Comparison of ENCODE assay signal across 17 cellular contexts in genomic region chr13:86085890-86086289, GRCh38.
DNase-seq lines count a peak whose midpoint lies in the region; ATAC-seq, FAIRE-seq and TF ChIP-seq lines count a peak whose summit lies in the region.
"Had no signal": no experiment of that assay in that cellular context is flagged by ENCODE, and none has a peak within 500 bp of the region (broad histone marks: within the 10 kb centered on the region; RNA-seq: fewer than 3 reads in every experiment).

No MANE protein-coding gene starts in this region.

- H3K27ac ChIP-seq in C4-2B, result no peak overlapping the region
- no peak overlapping the region for H3K27ac ChIP-seq in GM23248
- H3K27ac ChIP-seq in OCI-LY7 (ENCODE audit: low read depth, low read length, poor library complexity, severe bottlenecking), result no peak overlapping the region
- H3K27ac ChIP-seq in dorsolateral prefrontal cortex, result no peak overlapping the region
- H3K27ac ChIP-seq in kidney (ENCODE audit: low read depth in 2 of 2, low read length in 2 of 2), result no peak overlapping the region
- H3K27ac ChIP-seq: cardiac muscle cell, gastrocnemius medialis had no signal

- ATAC-seq in HG03571 (IDR thresholded peaks at IDR 0.05; ENCODE audit: unreplicated experiment), result no peak
- ATAC-seq: activated CD8-positive, alpha-beta T cell treated with anti-CD3 and anti-CD28 coated beads, Interleukin-2, amount 10 ng/mL, durations not matched to agents 7 days and 5 days; gastrocnemius medialis had no signal

- H3K9me2 ChIP-seq in GM23248 (ENCODE audit: insufficient read depth), result no peaks in the 10 kb centered on the region
- H3K9me2 ChIP-seq in OCI-LY7 (ENCODE audit: insufficient read depth, low read length), result no peaks in the 10 kb centered on the region

- POLR2A ChIA-PET in OCI-LY7 (lab: Charles Lee), result no interaction called here

- no TSS peak for BruUV-seq in OCI-LY7 (replicated peaks; lab: Mats Ljungman, UMichigan)

- no peaks in the 10 kb centered on the region for H3F3A ChIP-seq in GM23248 (ENCODE audit: insufficient read depth)

- CTCF ChIA-PET in OCI-LY7 (lab: Charles Lee; ENCODE audit: unreplicated experiment), result no interaction called here

- H4K20me1 ChIP-seq in GM23248 (ENCODE audit: insufficient read depth) (no peaks in the 10 kb centered on the region), OCI-LY7 (ENCODE audit: insufficient read depth, low read length) (no peaks in the 10 kb centered on the region)

- H3K79me2 ChIP-seq in GM23248 (ENCODE audit: insufficient read depth), result no peaks in the 10 kb centered on the region
- no peaks in the 10 kb centered on the region for H3K79me2 ChIP-seq in OCI-LY7 (ENCODE audit: insufficient read depth, low read depth, low read length)

- H3K9ac ChIP-seq in GM23248 (no peak overlapping the region), kidney (ENCODE audit: low read length in 2 of 2) (no peak overlapping the region)

- no peak overlapping the region for H3K4me2 ChIP-seq in GM23248 (ENCODE audit: unreplicated experiment)
- H3K4me2 ChIP-seq in OCI-LY7 (ENCODE audit: low read length), result no peak overlapping the region

- H3K9me3 ChIP-seq in GM23248 (ENCODE audit: low read depth) (no peaks in the 10 kb centered on the region), OCI-LY7 (ENCODE audit: low read length) (no peaks in the 10 kb centered on the region), kidney (ENCODE audit: control insufficient read depth in 1 of 2, low read length in 2 of 2) (no peaks in the 10 kb centered on the region)
- H3K9me3 ChIP-seq: gastrocnemius medialis had no signal

- TF ChIP-seq CTCF in C4-2B (conservative IDR thresholded peaks at IDR 0.05), result peak; percentile 30
- TF ChIP-seq CTCF in OCI-LY7 (conservative IDR thresholded peaks at IDR 0.05; ENCODE audit: low read length), result peak; percentile 43
- peak in 36 of 56 donors; percentile 11 to 54 (median 32) for TF ChIP-seq CTCF in dorsolateral prefrontal cortex (IDR thresholded peaks at IDR 0.05 in 54 of 56, conservative IDR thresholded peaks at IDR 0.05 in 2 of 56; ENCODE audit: low read depth in 1 of 56, partially characterized antibody in 56 of 56)
- no peak for TF ChIP-seq CTCF in kidney (IDR thresholded peaks at IDR 0.05; ENCODE audit: borderline replicate concordance, extremely low read depth, insufficient read depth)

- H3K4me3 ChIP-seq in GM23248 (no peak overlapping the region), OCI-LY7 (ENCODE audit: low read depth, low read length, poor library complexity, severe bottlenecking) (no peak overlapping the region), dorsolateral prefrontal cortex (no peak overlapping the region), kidney (ENCODE audit: low read length in 2 of 2) (no peak overlapping the region)
- H3K4me3 ChIP-seq: cardiac muscle cell, gastrocnemius medialis had no signal

- H3K27me3 ChIP-seq in GM23248 (replicated peaks; ENCODE audit: insufficient read depth), result no peaks in the 10 kb centered on the region
- H3K27me3 ChIP-seq in dorsolateral prefrontal cortex, result no peaks in the 10 kb centered on the region
- H3K27me3 ChIP-seq: cardiac muscle cell, gastrocnemius medialis had no signal

- H2AFZ ChIP-seq in GM23248, result no peak overlapping the region
- no peak overlapping the region for H2AFZ ChIP-seq in OCI-LY7 (ENCODE audit: low read length)

- H3K4me1 ChIP-seq in GM23248 (ENCODE audit: insufficient read depth) (no peaks in the 10 kb centered on the region), OCI-LY7 (ENCODE audit: insufficient read depth, low read length, poor library complexity, severe bottlenecking) (no peaks in the 10 kb centered on the region), kidney (ENCODE audit: control insufficient read depth in 1 of 2, insufficient read depth in 1 of 2, low read depth in 1 of 2, low read length in 2 of 2) (no peaks in the 10 kb centered on the region)
- H3K4me1 ChIP-seq: gastrocnemius medialis had no signal

- H3K36me3 ChIP-seq in GM23248 (ENCODE audit: low read depth) (no peaks in the 10 kb centered on the region), OCI-LY7 (ENCODE audit: insufficient read depth, low read length) (no peaks in the 10 kb centered on the region), kidney (ENCODE audit: control insufficient read depth in 1 of 2, insufficient read depth in 2 of 2, low read length in 2 of 2) (no peaks in the 10 kb centered on the region)
- H3K36me3 ChIP-seq: cardiac muscle cell, gastrocnemius medialis had no signal

- peak; percentile 4 for DNase-seq in GM23248
- DNase-seq in OCI-LY7 (ENCODE audit: low spot score), result no peak
- DNase-seq in dorsolateral prefrontal cortex, result no peak
- no peak for DNase-seq in T-helper 9 cell
- DNase-seq in kidney, result no peak
- DNase-seq: activated CD8-positive, alpha-beta T cell treated with anti-CD3 and anti-CD28 coated beads, Interleukin-2, amount 10 ng/mL, durations not matched to agents 7 days and 5 days; activated naive CD4-positive, alpha-beta T cell; CD4-positive, alpha-beta memory T cell; gastrocnemius medialis; H7; occipital lobe; SHP77 treated with DMSO at 0.1 percent for 48 hours; stimulated activated naive CD4-positive, alpha-beta T cell treated with Interleukin-2 at 50 U/mL for 16 hours had no signal

- intact Hi-C loops in OCI-LY7 (cut with micrococcal nuclease; ENCODE audit: unreplicated experiment) (no loop called here), dorsolateral prefrontal cortex (cut with DNase I) (no loop called here), kidney (cut with DNase I) (no loop called here)

- in situ Hi-C loops in GM23248 (cut with MboI), result no loop called here

- no peak for FAIRE-seq in kidney (lab: Jason Lieb, UNC)
- FAIRE-seq: urothelium cell line had no signal
